Comparison of ENCODE assay signal across 11 cellular contexts in the genomic region with DNA sequence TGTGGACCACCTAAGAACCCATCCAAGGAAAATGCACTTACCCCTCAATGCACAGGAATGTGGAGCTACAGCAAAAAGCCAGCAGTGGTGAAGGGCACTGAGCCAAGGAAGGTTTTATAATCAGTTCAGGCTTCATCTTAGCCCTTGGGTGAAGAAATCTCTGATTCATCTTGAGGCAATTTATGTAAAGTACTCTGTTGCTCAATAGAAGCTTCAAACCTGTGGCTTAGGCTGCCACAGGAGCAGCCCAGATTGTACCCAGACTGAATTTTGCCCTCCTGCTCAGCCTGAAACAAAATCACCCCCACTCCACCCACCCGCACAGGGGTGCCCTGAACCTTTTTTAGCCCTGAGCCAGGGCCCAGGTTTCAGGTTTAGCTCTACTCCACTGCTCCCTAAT. TPM values are rescaled to one million over a fixed set of nuclear protein-coding genes. Genes with fewer than 3 reads are reported as not detected.
DNase-seq lines count a peak whose midpoint lies in the region; ATAC-seq and TF ChIP-seq lines count a peak whose summit lies in the region.
"Had no signal": no experiment of that assay in that cellular context is flagged by ENCODE, and none has a peak within 500 bp of the region (broad histone marks: within the 10 kb centered on the region; RNA-seq: fewer than 3 reads in every experiment).

Gene S100A12 (minus strand): TSS at position 111 of the 400 bp plus-strand sequence. CDS start 1,029 bp downstream, outside the sequence.

- CTCF ChIA-PET in mammary epithelial cell (lab: Charles Lee; ENCODE audit: low non-redundant PET) = interaction anchor here (0.5 kb wide), 1 partner anchor 28 kb away, joined by 4 read pairs; no protein-coding TSS in a partner anchor

- peaks cover 33% of the 10 kb centered on the region for H3K4me1 ChIP-seq in mammary epithelial cell (ENCODE audit: insufficient read depth, low read length)
- peaks cover 0 to 2% of the 10 kb centered on the region in 2 donors for H3K4me1 ChIP-seq in lung (ENCODE audit: control insufficient read depth in 2 of 2, insufficient read depth in 2 of 2, low read length in 2 of 2)

- H3K9ac ChIP-seq in mammary epithelial cell (ENCODE audit: insufficient read depth, low read length) = peak within 1 kb of the TSS; percentile 16

- no peak within 1 kb of the TSS for H3K4me3 ChIP-seq in AG09309 (ENCODE audit: control insufficient read depth, low read depth, low read length)
- no peak within 1 kb of the TSS for H3K4me3 ChIP-seq in mammary epithelial cell (replicated peaks in 1 of 3; ENCODE audit: insufficient read depth in 1 of 3, low read depth in 2 of 3, low read length in 3 of 3)
- H3K4me3 ChIP-seq in lung = no peak within 1 kb of the TSS

- no TSS peak for BruUV-seq in mammary epithelial cell (replicated peaks; lab: Mats Ljungman, UMichigan)

- no peak within 1 kb of the TSS for H2AFZ ChIP-seq in mammary epithelial cell (ENCODE audit: low read depth, low read length)

- no peaks in the 10 kb centered on the region for H4K20me1 ChIP-seq in mammary epithelial cell (ENCODE audit: insufficient read depth, low read length)

- no peak within 1 kb of the TSS for H3K27ac ChIP-seq in mammary epithelial cell (ENCODE audit: insufficient read depth, low read depth, low read length)
- no peak within 1 kb of the TSS for H3K27ac ChIP-seq in lung (ENCODE audit: low read depth in 1 of 2, low read length in 1 of 2)

- no peaks in the 10 kb centered on the region for H3K79me2 ChIP-seq in mammary epithelial cell (ENCODE audit: insufficient read depth, low read length)

- peak; percentile 82 for DNase-seq in AG09309 (ENCODE audit: low read depth)
- DNase-seq in LoVo (ENCODE audit: low spot score) = peak; percentile 48
- DNase-seq in mammary epithelial cell = peak; percentile 94
- no peak for DNase-seq in lung (ENCODE audit: low spot score)
- DNase-seq in DMS153 treated with DMSO at 0.1 percent for 48 hours (lab: John Stamatoyannopoulos, UW; ENCODE audit: unreplicated experiment) = no peak
- no peak for DNase-seq in left ventricle myocardium superior
- no peak for DNase-seq in HuH-7 (ENCODE audit: low spot score)
- DNase-seq: CD4-positive, alpha-beta memory T cell; effector CD8-positive, alpha-beta T cell; NCI-H69 had no signal

- H3K36me3 ChIP-seq in mammary epithelial cell (ENCODE audit: insufficient read depth, low read length) = no peaks in the 10 kb centered on the region
- H3K36me3 ChIP-seq in lung (ENCODE audit: control insufficient read depth in 2 of 2, insufficient read depth in 2 of 2, low read length in 2 of 2) = no peaks in the 10 kb centered on the region

- dilution Hi-C loops in mammary epithelial cell (cut with HindIII; ENCODE audit: low sequenced_read_pairs) = no loop called here

- H3K27me3 ChIP-seq in mammary epithelial cell (ENCODE audit: insufficient read depth, low read length) (no peaks in the 10 kb centered on the region), lung (ENCODE audit: control insufficient read depth, insufficient read depth) (no peaks in the 10 kb centered on the region)

- ATAC-seq in lung (ENCODE audit: insufficient read depth, low FRiP score) (peak; percentile 72), GM18870 (IDR thresholded peaks at IDR 0.05; ENCODE audit: unreplicated experiment) (no peak), left ventricle myocardium superior (no peak)

- in situ Hi-C loops in mammary epithelial cell (cut with MboI; ENCODE audit: low sequenced_read_pairs in 2 of 2) = no loop called here

- intact Hi-C loops in mammary epithelial cell (cut with micrococcal nuclease) = loop anchor here (1.0 kb wide), 1 partner anchor 19 kb away; no protein-coding TSS in a partner anchor
- intact Hi-C loops in left ventricle myocardium superior (cut with micrococcal nuclease) = no loop called here

- 0% methylated on average over 1 of the region's 1 CpG for WGBS in mammary epithelial cell (ENCODE audit: low coverage, missing lambda C conversion rate)
- WGBS in lung, 2 donors = 39 to 46% methylated on average over 1 of the region's 1 CpG

- H3K9me3 ChIP-seq in mammary epithelial cell (replicated peaks; ENCODE audit: insufficient read depth, low read length) = peaks cover 1% of the 10 kb centered on the region
- H3K9me3 ChIP-seq in lung (ENCODE audit: control insufficient read depth in 2 of 2, insufficient read depth in 1 of 2, low read length in 1 of 2) = peaks cover 0 to under 1% of the 10 kb centered on the region in 2 donors

- no peak for TF ChIP-seq CTCF in AG09309 (IDR thresholded peaks at IDR 0.05; ENCODE audit: control insufficient read depth, insufficient read depth, low read depth, low read length, missing control alignments)
- no peak for TF ChIP-seq CTCF in mammary epithelial cell (conservative IDR thresholded peaks at IDR 0.05 in 1 of 2, IDR thresholded peaks at IDR 0.05 in 1 of 2; ENCODE audit: extremely low read depth in 1 of 2, insufficient read depth in 1 of 2, low read depth in 1 of 2, low read length in 2 of 2)
- no peak for TF ChIP-seq CTCF in lung (IDR thresholded peaks at IDR 0.05; ENCODE audit: control extremely low read depth, extremely low read depth)

- H3K4me2 ChIP-seq in mammary epithelial cell (ENCODE audit: insufficient read depth, low read depth, low read length) = peak within 1 kb of the TSS; percentile 49

RNA-seq across cellular contexts. Expression of gene S100A12, which starts in this region (rescaled TPM):
- total RNA-seq in mammary epithelial cell (under 1 TPM in 1 of 2 donors, not detected in 1; 0.66 TPM), lung (10 to 100 TPM; 14.9 to 31.7 TPM), left ventricle myocardium superior (3.5 TPM)
- polyA plus RNA-seq in mammary epithelial cell (1.0 TPM), lung (1,000 to 10,000 TPM in 1 of 2 donors, 10 to 100 TPM in 1; 43.9 to 1,191 TPM)
- polyA minus RNA-seq in mammary epithelial cell = not detected
- total RNA-seq: CD4-positive, alpha-beta memory T cell had no signal

Comparison
In these comparisons a context has a peak if more than half of its experiments do, and no peak if none do; other contexts are left out.
1. RNA of gene S100A12 (polyA plus RNA-seq): 43.9 to 1,191 TPM in lung; 1.0 TPM in mammary epithelial cell (single experiment); every median in the first group is over 10 times any median in the second.
2. DNase-seq: peak in AG09309 (single experiment), LoVo (single experiment) and mammary epithelial cell (single experiment); none in lung (single experiment), DMS153 treated with DMSO at 0.1 percent for 48 hours (single experiment), left ventricle myocardium superior (single experiment) and HuH-7 (single experiment).